In the genomic region with DNA sequence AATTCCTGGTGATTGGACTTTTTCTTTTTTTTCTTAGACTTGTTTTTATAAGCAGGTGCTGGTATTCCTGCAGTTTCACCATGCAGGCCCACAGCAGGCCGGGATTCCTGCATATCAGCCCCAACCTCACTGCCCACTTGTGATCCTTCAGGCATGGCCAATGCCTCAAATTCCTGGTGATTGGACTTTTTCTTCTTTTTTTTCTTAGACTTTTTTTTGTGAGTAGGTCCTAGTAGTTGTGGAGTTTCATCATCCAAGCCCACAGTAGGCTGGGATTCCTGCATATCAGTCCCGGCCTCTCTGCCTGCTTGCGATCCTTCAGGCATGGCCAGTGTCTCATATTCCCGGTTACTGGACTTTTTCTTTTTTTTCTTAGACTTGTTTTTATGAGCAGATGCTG, we compare ENCODE assay signal across 1 cellular context.
TF ChIP-seq lines count a peak whose summit lies in the region.

No MANE protein-coding gene starts in this region.

TF ChIP-seq in GM12878, 131 proteins besides CTCF, POLR2A, EP300 and RAD21:
- TF ChIP-seq ZZZ3 (IDR thresholded peaks at IDR 0.05; ENCODE audit: control insufficient read depth, insufficient read length, low read depth) (no peak), POLR2AphosphoS2 (IDR thresholded peaks at IDR 0.05; ENCODE audit: low read depth, low read length) (no peak), BMI1 (IDR thresholded peaks at IDR 0.05; ENCODE audit: borderline replicate concordance) (no peak)
